Comparison of ENCODE assay signal across 8 cellular contexts in genomic region chr3:143848707-143849106, GRCh38. TPM values are rescaled to one million over a fixed set of nuclear protein-coding genes. Genes with fewer than 3 reads are reported as not detected.
DNase-seq lines count a peak whose midpoint lies in the region; ATAC-seq and TF ChIP-seq lines count a peak whose summit lies in the region.

No MANE protein-coding gene starts in this region.

- H3K9me3 ChIP-seq in neuronal stem cell (replicated peaks in 1 of 2; ENCODE audit: control insufficient read depth in 2 of 2, insufficient read depth in 1 of 2, low read depth in 1 of 2, low read length in 2 of 2) = no peaks in the 10 kb centered on the region

- H3K36me3 ChIP-seq in neuronal stem cell (replicated peaks in 1 of 2; ENCODE audit: control insufficient read depth in 2 of 2, insufficient read depth in 2 of 2, low read length in 2 of 2) = no peaks in the 10 kb centered on the region

- CTCF ChIA-PET in Calu3 (lab: Charles Lee) = no interaction called here

- H3K27ac ChIP-seq in neuronal stem cell (replicated peaks; ENCODE audit: low read length) = no peak overlapping the region

- H3K4me2 ChIP-seq in neuronal stem cell (ENCODE audit: insufficient read depth, low read length, poor library complexity, severe bottlenecking) = no peak overlapping the region

- H3K4ac ChIP-seq in neuronal stem cell (ENCODE audit: low read length) = no peak overlapping the region

- no peak overlapping the region for H3K9ac ChIP-seq in neuronal stem cell (ENCODE audit: low read depth, low read length, poor library complexity)

- H3K27ac Mint-ChIP-seq in Calu3 (ENCODE audit: unreplicated experiment) (no peak overlapping the region), brain (peak overlapping the region in 4 of 5 experiments; percentile 36 to 90 (median 84))

- TF ChIP-seq CTCF in Calu3 (IDR thresholded peaks at IDR 0.05; ENCODE audit: unreplicated experiment) = no peak
- TF ChIP-seq CTCF in brain (conservative IDR thresholded peaks at IDR 0.05) = no peak

- no peak overlapping the region for H3K18ac ChIP-seq in neuronal stem cell (ENCODE audit: low read length)

- H3K27me3 ChIP-seq in neuronal stem cell (ENCODE audit: control insufficient read depth in 3 of 3, insufficient read depth in 3 of 3, low read depth in 1 of 3, low read length in 3 of 3) = no peaks in the 10 kb centered on the region

- no peak overlapping the region for H2BK12ac ChIP-seq in neuronal stem cell (ENCODE audit: low read length)

- BruUV-seq in Calu3 (replicated peaks; lab: Mats Ljungman, UMichigan) = no TSS peak

- H3K14ac ChIP-seq in neuronal stem cell (ENCODE audit: low read length) = no peak overlapping the region

- no peak overlapping the region for H3K23ac ChIP-seq in neuronal stem cell (ENCODE audit: low read depth, low read length, poor library complexity)

- DNase-seq in Calu3 = no peak
- no peak for DNase-seq in neuronal stem cell (ENCODE audit: low spot score)
- DNase-seq in KG1 (lab: John Stamatoyannopoulos, UW) = no peak
- no peak for DNase-seq in NCI-H345 treated with DMSO at 0.1 percent for 48 hours (lab: John Stamatoyannopoulos, UW; ENCODE audit: unreplicated experiment)
- DNase-seq in SKM-1 (lab: John Stamatoyannopoulos, UW; ENCODE audit: unreplicated experiment) = no peak
- no peak for DNase-seq in dermis blood vessel endothelial cell

- H3K9me3 Mint-ChIP-seq in Calu3 (ENCODE audit: low read depth, unreplicated experiment) (no peaks in the 10 kb centered on the region), brain (no peaks in the 10 kb centered on the region)

- H3K27me3 Mint-ChIP-seq in Calu3 (ENCODE audit: unreplicated experiment) (no peaks in the 10 kb centered on the region), brain (peaks cover 3% of the 10 kb centered on the region)

- no peak overlapping the region for H4K8ac ChIP-seq in neuronal stem cell (ENCODE audit: low read depth, low read length)

- no peak overlapping the region for H4K91ac ChIP-seq in neuronal stem cell (ENCODE audit: low read depth, low read length, poor library complexity)

- no peak overlapping the region for H2BK5ac ChIP-seq in neuronal stem cell (ENCODE audit: low read length)

- ATAC-seq in HG02885 (IDR thresholded peaks at IDR 0.05; ENCODE audit: poor library complexity, unreplicated experiment) = peak; percentile 8

- intact Hi-C loops in Calu3 (cut with micrococcal nuclease; ENCODE audit: unreplicated experiment) = no loop called here

- no peaks in the 10 kb centered on the region for H3K36me3 Mint-ChIP-seq in Calu3 (ENCODE audit: insufficient read depth, unreplicated experiment)
- H3K36me3 Mint-ChIP-seq in brain = no peaks in the 10 kb centered on the region

- H3K4me3 Mint-ChIP-seq in Calu3 (ENCODE audit: low read depth, unreplicated experiment) = peak overlapping the region; percentile 71
- peak overlapping the region; percentile 87 to 96 (median 89) for H3K4me3 Mint-ChIP-seq in brain

- peaks cover 5 to 17% of the 10 kb centered on the region in 2 donors for H3K4me1 ChIP-seq in neuronal stem cell (ENCODE audit: control insufficient read depth in 2 of 2, insufficient read depth in 1 of 2, low read depth in 1 of 2, low read length in 2 of 2)

- no peak overlapping the region for H2AK5ac ChIP-seq in neuronal stem cell (ENCODE audit: low read depth, low read length)

- H3K79me1 ChIP-seq in neuronal stem cell (ENCODE audit: low read depth, low read length) = no peaks in the 10 kb centered on the region

- no peak overlapping the region for H2BK15ac ChIP-seq in neuronal stem cell (ENCODE audit: low read length)

- no peak overlapping the region for H3K4me3 ChIP-seq in neuronal stem cell (ENCODE audit: low read length in 2 of 2)

- H3K4me1 Mint-ChIP-seq in Calu3 (ENCODE audit: low read depth, unreplicated experiment) = peaks cover 9% of the 10 kb centered on the region
- H3K4me1 Mint-ChIP-seq in brain = peaks cover 47% of the 10 kb centered on the region

- WGBS in neuronal stem cell (ENCODE audit: extremely low coverage in 2 of 2, insufficient read length in 2 of 2, insufficient replicate concordance in 1 of 2), 2 donors = no CpG with 5 or more reads among the region's 2 CpGs

- no peak overlapping the region for H2BK120ac ChIP-seq in neuronal stem cell (ENCODE audit: low read depth, low read length)

- H2AFZ ChIP-seq in neuronal stem cell (ENCODE audit: low read length) = peak overlapping the region; percentile 90

RNA-seq across cellular contexts. Expression of gene SLC9A9, which starts 0.4 kb away (rescaled TPM):
- total RNA-seq in Calu3 (2022) = 1.5 and 2.4 TPM in 2 replicates
- polyA plus RNA-seq in brain (ENCODE audit: insufficient read depth, low read depth, low replicate concordance) = 4.9 TPM
- polyA plus RNA-seq in neuronal stem cell (2013, experiment 1 of 2) = 0.52 TPM
- polyA plus RNA-seq in neuronal stem cell (2013, experiment 2 of 2) = 0.51 TPM
- 3.2 and 3.6 TPM in 2 replicates for total RNA-seq in dermis blood vessel endothelial cell
